ENCODE assay signal across 8 cellular contexts in the genomic region with DNA sequence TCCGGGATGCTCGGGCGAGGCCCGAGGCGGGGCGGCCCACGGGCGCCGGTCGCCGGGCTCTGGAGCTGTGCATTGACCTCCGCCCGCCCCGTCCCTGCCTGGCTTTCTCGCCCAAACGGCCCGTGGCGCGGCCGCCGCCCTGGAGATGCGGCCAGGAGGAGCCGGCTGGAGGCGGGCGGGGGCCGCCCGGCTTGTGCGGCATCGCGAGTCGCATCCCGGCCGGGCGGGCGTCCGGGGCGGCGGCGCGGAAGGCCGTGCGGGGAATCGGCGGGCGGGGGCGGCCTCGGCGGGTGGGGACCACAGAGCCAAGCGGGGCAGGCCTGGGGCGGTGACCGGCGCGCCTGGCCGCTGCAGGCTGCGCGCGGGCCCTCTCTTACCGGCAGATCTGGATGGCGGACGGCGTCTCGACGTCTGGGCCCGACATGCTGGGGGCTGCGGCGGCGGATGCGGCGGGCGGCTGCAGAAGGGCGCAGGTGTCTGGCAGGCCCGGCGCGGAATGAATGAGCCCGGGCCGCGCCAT. TPM values are rescaled to one million over a fixed set of nuclear protein-coding genes. Genes with fewer than 3 reads are reported as not detected.
DNase-seq lines count a peak whose midpoint lies in the region; ATAC-seq and TF ChIP-seq lines count a peak whose summit lies in the region.

No MANE protein-coding gene starts in this region.

- H3K9me2 ChIP-seq in hepatocyte (replicated peaks; ENCODE audit: insufficient read depth): no peaks in the 10 kb centered on the region

- ATAC-seq in HG02973 (IDR thresholded peaks at IDR 0.05; ENCODE audit: unreplicated experiment) (peak; percentile 22), HG02763 (IDR thresholded peaks at IDR 0.05; ENCODE audit: unreplicated experiment) (no peak)
- ATAC-seq in stimulated activated memory B cell treated with anti-CD40 and anti-IgM and Interleukin-4, amounts not matched to agents 10 μg/mL and 1 μg/mL and 100 μg/mL, for 72 hours: no peak

- 0% methylated on average over 27 of the region's 77 CpGs for WGBS in hepatocyte (ENCODE audit: low lambda C conversion rate, missing lambda C conversion rate)

- H3K27me3 Mint-ChIP-seq in stimulated activated memory B cell treated with anti-CD40 and anti-IgM and Interleukin-4, amounts not matched to agents 10 μg/mL and 1 μg/mL and 100 μg/mL, for 72 hours: peaks cover 23% of the 10 kb centered on the region

- H3K79me2 ChIP-seq in hepatocyte: peaks cover 25% of the 10 kb centered on the region

- no peaks in the 10 kb centered on the region for H3K27me3 ChIP-seq in hepatocyte

- no peaks in the 10 kb centered on the region for H3K9me3 ChIP-seq in hepatocyte (ENCODE audit: low read depth)

- no peaks in the 10 kb centered on the region for H3K9me3 Mint-ChIP-seq in stimulated activated memory B cell treated with anti-CD40 and anti-IgM and Interleukin-4, amounts not matched to agents 10 μg/mL and 1 μg/mL and 100 μg/mL, for 72 hours

- no peaks in the 10 kb centered on the region for H4K20me1 ChIP-seq in hepatocyte (ENCODE audit: insufficient read depth, poor library complexity, severe bottlenecking)

- H3K4me2 ChIP-seq in hepatocyte: peak overlapping the region; percentile 79

- peak overlapping the region; percentile 66 for H3K4me3 ChIP-seq in WI38 (ENCODE audit: low read depth, low read length)
- H3K4me3 ChIP-seq in hepatocyte: peak overlapping the region; percentile 76

- DNase-seq in NCI-H146 (lab: John Stamatoyannopoulos, UW) (peak; percentile 25), NCI-H146 treated with DMSO at 0.1 percent for 48 hours (lab: John Stamatoyannopoulos, UW; ENCODE audit: unreplicated experiment) (no peak), hepatocyte (ENCODE audit: low spot score) (no peak), cerebellar nuclear complex (lab: John Stamatoyannopoulos, UW) (no peak)

- H3K27ac Mint-ChIP-seq in stimulated activated memory B cell treated with anti-CD40 and anti-IgM and Interleukin-4, amounts not matched to agents 10 μg/mL and 1 μg/mL and 100 μg/mL, for 72 hours: peak overlapping the region; percentile 86

- H3K36me3 ChIP-seq in hepatocyte (replicated peaks; ENCODE audit: insufficient read depth, low read depth): no peaks in the 10 kb centered on the region

- H3K27ac ChIP-seq in hepatocyte: peak overlapping the region; percentile 100

- H3K4me3 Mint-ChIP-seq in stimulated activated memory B cell treated with anti-CD40 and anti-IgM and Interleukin-4, amounts not matched to agents 10 μg/mL and 1 μg/mL and 100 μg/mL, for 72 hours: peak overlapping the region; percentile 88

- peak overlapping the region; percentile 52 for H2AFZ ChIP-seq in hepatocyte

- H3K4me1 Mint-ChIP-seq in stimulated activated memory B cell treated with anti-CD40 and anti-IgM and Interleukin-4, amounts not matched to agents 10 μg/mL and 1 μg/mL and 100 μg/mL, for 72 hours: peaks cover 14% of the 10 kb centered on the region

- peaks cover 5% of the 10 kb centered on the region for H3K4me1 ChIP-seq in hepatocyte (ENCODE audit: insufficient read depth)

- TF ChIP-seq CTCF in WI38 (IDR thresholded peaks at IDR 0.05; ENCODE audit: low read depth, low read length) (no peak), hepatocyte (IDR thresholded peaks at IDR 0.05; ENCODE audit: poor library complexity) (no peak)

- no peaks in the 10 kb centered on the region for H3K36me3 Mint-ChIP-seq in stimulated activated memory B cell treated with anti-CD40 and anti-IgM and Interleukin-4, amounts not matched to agents 10 μg/mL and 1 μg/mL and 100 μg/mL, for 72 hours

RNA-seq across cellular contexts. Expression of a gene that starts 0.6 kb away (rescaled TPM):
- 20.3 and 25.8 TPM in 2 replicates for total RNA-seq in hepatocyte
- 38.1 and 39.9 TPM in 2 replicates for polyA plus RNA-seq in hepatocyte

RNA-seq across cellular contexts. Expression of a gene that starts 26.8 kb away (rescaled TPM):
- total RNA-seq in hepatocyte: 0.27 and 0.44 TPM in 2 replicates
- 0.36 and 1.2 TPM in 2 replicates for polyA plus RNA-seq in hepatocyte

RNA-seq across cellular contexts. Expression of a gene that starts 31.6 kb away (rescaled TPM):
- total RNA-seq in hepatocyte: 21.4 and 31.1 TPM in 2 replicates
- 48.4 and 65.7 TPM in 2 replicates for polyA plus RNA-seq in hepatocyte
